Comparison of ENCODE assay signal across 1 cellular context in the genomic region with DNA sequence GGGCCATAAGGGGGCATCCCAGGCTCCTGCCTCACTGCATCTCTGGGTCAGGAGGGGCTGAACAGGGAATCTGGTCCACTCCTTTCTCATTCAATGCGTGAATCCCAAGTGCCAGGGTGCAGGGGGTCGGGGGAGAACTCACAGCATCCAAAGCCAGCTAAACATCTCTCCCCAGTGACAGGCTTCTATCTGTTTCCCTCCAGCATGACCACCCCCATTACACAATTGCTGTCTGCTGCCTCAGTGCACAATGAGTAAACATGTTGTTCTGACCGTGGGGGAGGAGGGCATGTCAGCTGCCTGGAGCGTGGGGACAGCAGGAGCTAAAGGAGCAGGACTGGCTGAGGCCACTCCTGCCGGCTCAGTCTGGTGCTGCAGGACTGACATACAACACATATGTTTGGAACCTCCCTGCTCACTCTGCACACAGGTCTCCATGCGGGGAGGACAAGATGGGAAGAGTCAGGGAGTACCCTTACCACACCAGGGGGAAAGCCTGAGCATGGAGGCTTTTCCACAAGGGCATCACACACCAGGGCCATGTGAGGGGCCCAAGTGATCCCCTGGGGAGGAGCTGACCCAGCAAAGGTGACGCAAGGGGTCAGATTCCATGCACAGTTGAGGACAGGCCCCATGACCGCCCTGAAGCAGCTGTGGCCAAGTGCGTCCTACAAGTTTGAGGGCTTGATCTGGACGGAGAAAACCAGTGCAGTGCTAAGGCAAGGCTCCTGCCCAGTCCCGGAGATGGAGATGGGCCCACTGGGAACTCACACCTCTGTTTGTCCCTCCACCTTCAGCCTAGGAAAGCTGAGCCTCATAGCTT.
TF ChIP-seq lines count a peak whose summit lies in the region.

No MANE protein-coding gene starts in this region.

TF ChIP-seq in HepG2, 621 proteins besides CTCF, POLR2A, EP300 and RAD21 (continued from another document and continues in another):
- TF ChIP-seq, protein P1, sequence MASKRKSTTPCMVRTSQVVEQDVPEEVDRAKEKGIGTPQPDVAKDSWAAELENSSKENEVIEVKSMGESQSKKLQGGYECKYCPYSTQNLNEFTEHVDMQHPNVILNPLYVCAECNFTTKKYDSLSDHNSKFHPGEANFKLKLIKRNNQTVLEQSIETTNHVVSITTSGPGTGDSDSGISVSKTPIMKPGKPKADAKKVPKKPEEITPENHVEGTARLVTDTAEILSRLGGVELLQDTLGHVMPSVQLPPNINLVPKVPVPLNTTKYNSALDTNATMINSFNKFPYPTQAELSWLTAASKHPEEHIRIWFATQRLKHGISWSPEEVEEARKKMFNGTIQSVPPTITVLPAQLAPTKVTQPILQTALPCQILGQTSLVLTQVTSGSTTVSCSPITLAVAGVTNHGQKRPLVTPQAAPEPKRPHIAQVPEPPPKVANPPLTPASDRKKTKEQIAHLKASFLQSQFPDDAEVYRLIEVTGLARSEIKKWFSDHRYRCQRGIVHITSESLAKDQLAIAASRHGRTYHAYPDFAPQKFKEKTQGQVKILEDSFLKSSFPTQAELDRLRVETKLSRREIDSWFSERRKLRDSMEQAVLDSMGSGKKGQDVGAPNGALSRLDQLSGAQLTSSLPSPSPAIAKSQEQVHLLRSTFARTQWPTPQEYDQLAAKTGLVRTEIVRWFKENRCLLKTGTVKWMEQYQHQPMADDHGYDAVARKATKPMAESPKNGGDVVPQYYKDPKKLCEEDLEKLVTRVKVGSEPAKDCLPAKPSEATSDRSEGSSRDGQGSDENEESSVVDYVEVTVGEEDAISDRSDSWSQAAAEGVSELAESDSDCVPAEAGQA (IDR thresholded peaks at IDR 0.05; ENCODE audit: low read depth), result no peak
- TF ChIP-seq, protein P1 (CRISPR knock-in tag; IDR thresholded peaks at IDR 0.05; ENCODE audit: borderline replicate concordance), result no peak
- TF ChIP-seq SP140L (CRISPR knock-in tag; IDR thresholded peaks at IDR 0.05; ENCODE audit: borderline replicate concordance), result no peak
- no peak for TF ChIP-seq ZNF124 (CRISPR knock-in tag; IDR thresholded peaks at IDR 0.05)
- TF ChIP-seq ATF7 (IDR thresholded peaks at IDR 0.05), result no peak
- peak; percentile 32; the same call in 1 of the 2 replicates for TF ChIP-seq ATF7 (CRISPR knock-in tag; IDR thresholded peaks at IDR 0.05)
- TF ChIP-seq MED8 (CRISPR knock-in tag; IDR thresholded peaks at IDR 0.05; ENCODE audit: insufficient replicate concordance), result no peak
- TF ChIP-seq KDM3A (CRISPR knock-in tag; IDR thresholded peaks at IDR 0.05; ENCODE audit: low read depth), result no peak
- TF ChIP-seq ZNF564 (CRISPR knock-in tag; IDR thresholded peaks at IDR 0.05), result peak; percentile 57; the same call in 1 of the 2 replicates
- peak; percentile 60 for TF ChIP-seq TEAD3 (CRISPR knock-in tag; optimal IDR thresholded peaks at IDR 0.05; ENCODE audit: borderline replicate concordance)
- no peak for TF ChIP-seq HDAC6 (IDR thresholded peaks at IDR 0.05; ENCODE audit: low read depth, low read length)
- no peak for TF ChIP-seq GTF3A (CRISPR knock-in tag; conservative IDR thresholded peaks at IDR 0.05)
- TF ChIP-seq, protein P2, sequence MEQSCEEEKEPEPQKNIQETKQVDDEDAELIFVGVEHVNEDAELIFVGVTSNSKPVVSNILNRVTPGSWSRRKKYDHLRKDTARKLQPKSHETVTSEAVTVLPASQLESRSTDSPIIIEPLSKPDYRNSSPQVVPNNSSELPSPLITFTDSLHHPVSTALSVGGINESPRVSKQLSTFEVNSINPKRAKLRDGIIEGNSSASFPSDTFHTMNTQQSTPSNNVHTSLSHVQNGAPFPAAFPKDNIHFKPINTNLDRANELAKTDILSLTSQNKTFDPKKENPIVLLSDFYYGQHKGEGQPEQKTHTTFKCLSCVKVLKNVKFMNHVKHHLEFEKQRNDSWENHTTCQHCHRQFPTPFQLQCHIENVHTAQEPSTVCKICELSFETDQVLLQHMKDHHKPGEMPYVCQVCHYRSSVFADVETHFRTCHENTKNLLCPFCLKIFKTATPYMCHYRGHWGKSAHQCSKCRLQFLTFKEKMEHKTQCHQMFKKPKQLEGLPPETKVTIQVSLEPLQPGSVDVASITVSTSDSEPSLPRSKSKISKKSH (CRISPR knock-in tag; IDR thresholded peaks at IDR 0.05; ENCODE audit: borderline replicate concordance), result no peak; the same call in 1 of the 2 replicates
- no peak for TF ChIP-seq ZNF724P (CRISPR knock-in tag; IDR thresholded peaks at IDR 0.05; ENCODE audit: borderline replicate concordance)
- TF ChIP-seq, protein P3, sequence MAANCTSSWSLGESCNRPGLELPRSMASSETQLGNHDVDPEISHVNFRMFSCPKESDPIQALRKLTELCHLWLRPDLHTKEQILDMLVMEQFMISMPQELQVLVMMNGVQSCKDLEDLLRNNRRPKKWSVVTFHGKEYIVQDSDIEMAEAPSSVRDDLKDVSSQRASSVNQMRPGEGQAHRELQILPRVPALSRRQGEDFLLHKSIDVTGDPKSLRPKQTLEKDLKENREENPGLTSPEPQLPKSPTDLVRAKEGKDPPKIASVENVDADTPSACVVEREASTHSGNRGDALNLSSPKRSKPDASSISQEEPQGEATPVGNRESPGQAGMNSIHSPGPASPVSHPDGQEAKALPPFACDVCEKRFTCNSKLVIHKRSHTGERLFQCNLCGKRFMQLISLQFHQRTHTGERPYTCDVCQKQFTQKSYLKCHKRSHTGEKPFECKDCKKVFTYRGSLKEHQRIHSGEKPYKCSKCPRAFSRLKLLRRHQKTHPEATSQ (CRISPR knock-in tag; IDR thresholded peaks at IDR 0.05; ENCODE audit: borderline replicate concordance), result no peak
- TF ChIP-seq HOXA9 (CRISPR knock-in tag; IDR thresholded peaks at IDR 0.05; ENCODE audit: borderline replicate concordance), result no peak
- 0 out of 2 replicates have a peak, but pooled peaks have one; percentile 31 for TF ChIP-seq HMG20B (CRISPR knock-in tag; conservative IDR thresholded peaks at IDR 0.05)
- TF ChIP-seq, protein P4, sequence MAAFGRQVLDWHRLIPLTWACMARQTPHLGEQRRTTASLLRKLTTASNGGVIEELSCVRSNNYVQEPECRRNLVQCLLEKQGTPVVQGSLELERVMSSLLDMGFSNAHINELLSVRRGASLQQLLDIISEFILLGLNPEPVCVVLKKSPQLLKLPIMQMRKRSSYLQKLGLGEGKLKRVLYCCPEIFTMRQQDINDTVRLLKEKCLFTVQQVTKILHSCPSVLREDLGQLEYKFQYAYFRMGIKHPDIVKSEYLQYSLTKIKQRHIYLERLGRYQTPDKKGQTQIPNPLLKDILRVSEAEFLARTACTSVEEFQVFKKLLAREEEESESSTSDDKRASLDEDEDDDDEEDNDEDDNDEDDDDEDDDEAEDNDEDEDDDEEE (CRISPR knock-in tag; IDR thresholded peaks at IDR 0.05), result no peak
- TF ChIP-seq, protein P5, sequence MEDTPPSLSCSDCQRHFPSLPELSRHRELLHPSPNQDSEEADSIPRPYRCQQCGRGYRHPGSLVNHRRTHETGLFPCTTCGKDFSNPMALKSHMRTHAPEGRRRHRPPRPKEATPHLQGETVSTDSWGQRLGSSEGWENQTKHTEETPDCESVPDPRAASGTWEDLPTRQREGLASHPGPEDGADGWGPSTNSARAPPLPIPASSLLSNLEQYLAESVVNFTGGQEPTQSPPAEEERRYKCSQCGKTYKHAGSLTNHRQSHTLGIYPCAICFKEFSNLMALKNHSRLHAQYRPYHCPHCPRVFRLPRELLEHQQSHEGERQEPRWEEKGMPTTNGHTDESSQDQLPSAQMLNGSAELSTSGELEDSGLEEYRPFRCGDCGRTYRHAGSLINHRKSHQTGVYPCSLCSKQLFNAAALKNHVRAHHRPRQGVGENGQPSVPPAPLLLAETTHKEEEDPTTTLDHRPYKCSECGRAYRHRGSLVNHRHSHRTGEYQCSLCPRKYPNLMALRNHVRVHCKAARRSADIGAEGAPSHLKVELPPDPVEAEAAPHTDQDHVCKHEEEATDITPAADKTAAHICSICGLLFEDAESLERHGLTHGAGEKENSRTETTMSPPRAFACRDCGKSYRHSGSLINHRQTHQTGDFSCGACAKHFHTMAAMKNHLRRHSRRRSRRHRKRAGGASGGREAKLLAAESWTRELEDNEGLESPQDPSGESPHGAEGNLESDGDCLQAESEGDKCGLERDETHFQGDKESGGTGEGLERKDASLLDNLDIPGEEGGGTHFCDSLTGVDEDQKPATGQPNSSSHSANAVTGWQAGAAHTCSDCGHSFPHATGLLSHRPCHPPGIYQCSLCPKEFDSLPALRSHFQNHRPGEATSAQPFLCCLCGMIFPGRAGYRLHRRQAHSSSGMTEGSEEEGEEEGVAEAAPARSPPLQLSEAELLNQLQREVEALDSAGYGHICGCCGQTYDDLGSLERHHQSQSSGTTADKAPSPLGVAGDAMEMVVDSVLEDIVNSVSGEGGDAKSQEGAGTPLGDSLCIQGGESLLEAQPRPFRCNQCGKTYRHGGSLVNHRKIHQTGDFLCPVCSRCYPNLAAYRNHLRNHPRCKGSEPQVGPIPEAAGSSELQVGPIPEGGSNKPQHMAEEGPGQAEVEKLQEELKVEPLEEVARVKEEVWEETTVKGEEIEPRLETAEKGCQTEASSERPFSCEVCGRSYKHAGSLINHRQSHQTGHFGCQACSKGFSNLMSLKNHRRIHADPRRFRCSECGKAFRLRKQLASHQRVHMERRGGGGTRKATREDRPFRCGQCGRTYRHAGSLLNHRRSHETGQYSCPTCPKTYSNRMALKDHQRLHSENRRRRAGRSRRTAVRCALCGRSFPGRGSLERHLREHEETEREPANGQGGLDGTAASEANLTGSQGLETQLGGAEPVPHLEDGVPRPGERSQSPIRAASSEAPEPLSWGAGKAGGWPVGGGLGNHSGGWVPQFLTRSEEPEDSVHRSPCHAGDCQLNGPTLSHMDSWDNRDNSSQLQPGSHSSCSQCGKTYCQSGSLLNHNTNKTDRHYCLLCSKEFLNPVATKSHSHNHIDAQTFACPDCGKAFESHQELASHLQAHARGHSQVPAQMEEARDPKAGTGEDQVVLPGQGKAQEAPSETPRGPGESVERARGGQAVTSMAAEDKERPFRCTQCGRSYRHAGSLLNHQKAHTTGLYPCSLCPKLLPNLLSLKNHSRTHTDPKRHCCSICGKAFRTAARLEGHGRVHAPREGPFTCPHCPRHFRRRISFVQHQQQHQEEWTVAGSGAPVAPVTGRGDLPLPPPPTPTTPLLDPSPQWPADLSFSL (CRISPR knock-in tag; IDR thresholded peaks at IDR 0.05), result no peak; the same call in 1 of the 2 replicates
- TF ChIP-seq, protein P6, sequence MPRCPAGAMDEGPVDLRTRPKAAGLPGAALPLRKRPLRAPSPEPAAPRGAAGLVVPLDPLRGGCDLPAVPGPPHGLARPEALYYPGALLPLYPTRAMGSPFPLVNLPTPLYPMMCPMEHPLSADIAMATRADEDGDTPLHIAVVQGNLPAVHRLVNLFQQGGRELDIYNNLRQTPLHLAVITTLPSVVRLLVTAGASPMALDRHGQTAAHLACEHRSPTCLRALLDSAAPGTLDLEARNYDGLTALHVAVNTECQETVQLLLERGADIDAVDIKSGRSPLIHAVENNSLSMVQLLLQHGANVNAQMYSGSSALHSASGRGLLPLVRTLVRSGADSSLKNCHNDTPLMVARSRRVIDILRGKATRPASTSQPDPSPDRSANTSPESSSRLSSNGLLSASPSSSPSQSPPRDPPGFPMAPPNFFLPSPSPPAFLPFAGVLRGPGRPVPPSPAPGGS (CRISPR knock-in tag; IDR thresholded peaks at IDR 0.05), result no peak
- TF ChIP-seq, protein P7, sequence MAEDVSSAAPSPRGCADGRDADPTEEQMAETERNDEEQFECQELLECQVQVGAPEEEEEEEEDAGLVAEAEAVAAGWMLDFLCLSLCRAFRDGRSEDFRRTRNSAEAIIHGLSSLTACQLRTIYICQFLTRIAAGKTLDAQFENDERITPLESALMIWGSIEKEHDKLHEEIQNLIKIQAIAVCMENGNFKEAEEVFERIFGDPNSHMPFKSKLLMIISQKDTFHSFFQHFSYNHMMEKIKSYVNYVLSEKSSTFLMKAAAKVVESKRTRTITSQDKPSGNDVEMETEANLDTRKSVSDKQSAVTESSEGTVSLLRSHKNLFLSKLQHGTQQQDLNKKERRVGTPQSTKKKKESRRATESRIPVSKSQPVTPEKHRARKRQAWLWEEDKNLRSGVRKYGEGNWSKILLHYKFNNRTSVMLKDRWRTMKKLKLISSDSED (CRISPR knock-in tag; IDR thresholded peaks at IDR 0.05), result no peak
- TF ChIP-seq TBX3 (IDR thresholded peaks at IDR 0.05; ENCODE audit: borderline replicate concordance), result no peak
- TF ChIP-seq CBX1 (IDR thresholded peaks at IDR 0.05; ENCODE audit: low read depth), result no peak
- TF ChIP-seq NFIB (CRISPR knock-in tag; IDR thresholded peaks at IDR 0.05; ENCODE audit: borderline replicate concordance), result no peak
- no peak for TF ChIP-seq RFX5 (IDR thresholded peaks at IDR 0.05; ENCODE audit: low read depth, low read length)
- TF ChIP-seq, protein P8, sequence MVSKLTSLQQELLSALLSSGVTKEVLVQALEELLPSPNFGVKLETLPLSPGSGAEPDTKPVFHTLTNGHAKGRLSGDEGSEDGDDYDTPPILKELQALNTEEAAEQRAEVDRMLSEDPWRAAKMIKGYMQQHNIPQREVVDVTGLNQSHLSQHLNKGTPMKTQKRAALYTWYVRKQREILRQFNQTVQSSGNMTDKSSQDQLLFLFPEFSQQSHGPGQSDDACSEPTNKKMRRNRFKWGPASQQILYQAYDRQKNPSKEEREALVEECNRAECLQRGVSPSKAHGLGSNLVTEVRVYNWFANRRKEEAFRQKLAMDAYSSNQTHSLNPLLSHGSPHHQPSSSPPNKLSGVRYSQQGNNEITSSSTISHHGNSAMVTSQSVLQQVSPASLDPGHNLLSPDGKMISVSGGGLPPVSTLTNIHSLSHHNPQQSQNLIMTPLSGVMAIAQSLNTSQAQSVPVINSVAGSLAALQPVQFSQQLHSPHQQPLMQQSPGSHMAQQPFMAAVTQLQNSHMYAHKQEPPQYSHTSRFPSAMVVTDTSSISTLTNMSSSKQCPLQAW (CRISPR knock-in tag; IDR thresholded peaks at IDR 0.05), result no peak; the same call in 1 of the 2 replicates
- no peak for TF ChIP-seq BRCA1 (CRISPR knock-in tag; IDR thresholded peaks at IDR 0.05)
- no peak for TF ChIP-seq WIZ (CRISPR knock-in tag; IDR thresholded peaks at IDR 0.05)
- TF ChIP-seq HNF4G (IDR thresholded peaks at IDR 0.05; ENCODE audit: borderline replicate concordance, low read depth, low read length), result peak; percentile 70; the same call in 1 of the 2 replicates
- 0 out of 2 replicates have a peak, but pooled peaks have one; percentile 20 for TF ChIP-seq HNF4G (CRISPR knock-in tag; IDR thresholded peaks at IDR 0.05; ENCODE audit: borderline replicate concordance, low read depth)
- TF ChIP-seq ZNF549 (CRISPR knock-in tag; IDR thresholded peaks at IDR 0.05), result no peak
- no peak for TF ChIP-seq FOSL1 (CRISPR knock-in tag; IDR thresholded peaks at IDR 0.05; ENCODE audit: borderline replicate concordance)
- TF ChIP-seq ZSCAN30 (CRISPR knock-in tag; IDR thresholded peaks at IDR 0.05), result no peak
- 0 out of 2 replicates have a peak, but pooled peaks have one; percentile 19 for TF ChIP-seq SIX4 (CRISPR knock-in tag; IDR thresholded peaks at IDR 0.05)
